In genomic region chr1:201501812-201502510, GRCh38 we compare ENCODE assay signal across 10 cellular contexts. TPM values are rescaled to one million over a fixed set of nuclear protein-coding genes. Genes with fewer than 3 reads are reported as not detected.
DNase-seq lines count a peak whose midpoint lies in the region; ATAC-seq, FAIRE-seq and TF ChIP-seq lines count a peak whose summit lies in the region.
"Had no signal": no experiment of that assay in that cellular context is flagged by ENCODE, and none has a peak within 500 bp of the region (broad histone marks: within the 10 kb centered on the region; RNA-seq: fewer than 3 reads in every experiment).

No MANE protein-coding gene starts in this region.

- H3K4ac ChIP-seq in H1 (replicated peaks; ENCODE audit: insufficient read length, low read depth, low read length) = no peak overlapping the region

- no peak overlapping the region for H3K9ac ChIP-seq in H1 (replicated peaks in 1 of 4; ENCODE audit: extremely low read depth in 1 of 4, low read depth in 3 of 4, low read length in 3 of 4)

- H3K79me2 ChIP-seq in H1 (ENCODE audit: control insufficient read depth in 1 of 2, insufficient read depth in 2 of 2, low read length in 2 of 2) = no peaks in the 10 kb centered on the region

- TF ChIP-seq CTCF in H1 (IDR thresholded peaks at IDR 0.05; ENCODE audit: control extremely low read depth in 1 of 3, insufficient read depth in 1 of 3, low read depth in 1 of 3, low read length in 3 of 3) (no peak), progenitor cell of endocrine pancreas (IDR thresholded peaks at IDR 0.05; ENCODE audit: unreplicated experiment) (no peak)

- H3K23ac ChIP-seq in H1 (ENCODE audit: insufficient read length) = no peak overlapping the region

- H3K9me3 ChIP-seq in H1 (ENCODE audit: insufficient read depth in 2 of 2, low read depth in 1 of 2, low read length in 1 of 2) = no peaks in the 10 kb centered on the region

- H3K27ac Mint-ChIP-seq in progenitor cell of endocrine pancreas = peak overlapping the region; percentile 99

- H4K20me1 ChIP-seq in H1 (replicated peaks in 1 of 2; ENCODE audit: control insufficient read depth in 1 of 2, insufficient read depth in 2 of 2, low read length in 2 of 2) = no peaks in the 10 kb centered on the region

- no peaks in the 10 kb centered on the region for H3K27me3 Mint-ChIP-seq in progenitor cell of endocrine pancreas

- no peak overlapping the region for H2AFZ ChIP-seq in H1 (ENCODE audit: low read length)

- no peaks in the 10 kb centered on the region for H3K79me1 ChIP-seq in H1 (ENCODE audit: low read depth, low read length)

- H2BK5ac ChIP-seq in H1 (ENCODE audit: low read depth, low read length) = peak overlapping the region; percentile 38; the same call in 1 of the 2 replicates

- TF ChIP-seq POLR2A in H1 (IDR thresholded peaks at IDR 0.05; ENCODE audit: control extremely low read depth in 1 of 2, low read depth in 2 of 2, low read length in 2 of 2) = no peak

- H3K4me3 ChIP-seq in H1 (ENCODE audit: extremely low read depth in 1 of 4, insufficient read depth in 2 of 4, low read depth in 3 of 4, low read length in 4 of 4) = no peak overlapping the region

- ATAC-seq in HG03025 (IDR thresholded peaks at IDR 0.05; ENCODE audit: low FRiP score, unreplicated experiment) = no peak

- H3K56ac ChIP-seq in H1 (replicated peaks; ENCODE audit: insufficient read length, low read depth, low read length) = no peak overlapping the region

- no peak overlapping the region for H4K5ac ChIP-seq in H1 (ENCODE audit: insufficient read length, low read depth, low read length)

- TF ChIP-seq EP300 in H1 (IDR thresholded peaks at IDR 0.05; ENCODE audit: borderline replicate concordance in 1 of 2, low read depth in 2 of 2, low read length in 2 of 2) = no peak

- 82% methylated on average over 10 of the region's 10 CpGs; no CpG with 5 or more reads in 1 of the 2 experiments for whole genome bisulfite sequencing in H1 (ENCODE audit: extremely low coverage in 1 of 2, insufficient coverage in 1 of 2, insufficient read length in 1 of 2, insufficient replicate concordance in 2 of 2, low coverage in 1 of 2, low lambda C conversion rate in 2 of 2, missing lambda C conversion rate in 1 of 2), 2 experiments

- H2BK120ac ChIP-seq in H1 (replicated peaks; ENCODE audit: low read depth, low read length) = no peak overlapping the region

- POLR2A ChIA-PET in H1 (lab: Charles Lee; ENCODE audit: partially characterized antibody) = interaction anchor here (0.7 to 6.9 kb wide), 6 partner anchors 11 to 106 kb away, joined by 3 to 52 read pairs (median 8); no protein-coding TSS in a partner anchor

- no peaks in the 10 kb centered on the region for H3K9me3 Mint-ChIP-seq in progenitor cell of endocrine pancreas (ENCODE audit: low read depth)

- 0 out of 2 replicates have a peak overlapping the region, but pooled peaks have one; percentile 57 for H2BK20ac ChIP-seq in H1 (ENCODE audit: low read length)

- H3K4me1 Mint-ChIP-seq in progenitor cell of endocrine pancreas (ENCODE audit: low read depth) = peaks cover 58% of the 10 kb centered on the region

- H3K23me2 ChIP-seq in H1 (ENCODE audit: low read depth, low read length) = peaks cover 3% of the 10 kb centered on the region

- CTCF ChIA-PET in H1 (lab: Charles Lee; ENCODE audit: partially characterized antibody) = interaction anchor here (0.7 to 27.5 kb wide), 11 partner anchors 17 to 311 kb away, joined by 3 to 929 read pairs (median 4); partner anchors contain the start of gene NAV1

- no peak for FAIRE-seq in H1 (lab: Jason Lieb, UNC)

- H3K4me1 ChIP-seq in H1 (replicated peaks in 1 of 4; ENCODE audit: control insufficient read depth in 3 of 4, insufficient read depth in 4 of 4, low read length in 3 of 4) = peaks cover 13 to 34% (median 25%) of the 10 kb centered on the region in 4 experiments

- peak overlapping the region; percentile 14 for H3K4me3 Mint-ChIP-seq in progenitor cell of endocrine pancreas (ENCODE audit: low read depth)

- no peak overlapping the region for H3K27ac ChIP-seq in H1 (ENCODE audit: low read depth, low read length)

- H4K8ac ChIP-seq in H1 (ENCODE audit: extremely low read depth, insufficient read depth, low read length) = no peak overlapping the region

- no peaks in the 10 kb centered on the region for H3K36me3 Mint-ChIP-seq in progenitor cell of endocrine pancreas (ENCODE audit: insufficient read depth)

- peak; percentile 75 for DNase-seq in COR-L47 (lab: John Stamatoyannopoulos, UW)
- peak; percentile 73 for DNase-seq in NCI-H2107 treated with DMSO at 0.1 percent for 48 hours (lab: John Stamatoyannopoulos, UW; ENCODE audit: unreplicated experiment)
- no peak for DNase-seq in H1 (ENCODE audit: low read depth in 1 of 2, low spot score in 2 of 2)
- DNase-seq in progenitor cell of endocrine pancreas (ENCODE audit: low spot score, unreplicated experiment) = no peak
- DNase-seq in pons (ENCODE audit: low spot score) = no peak
- DNase-seq in G401 (ENCODE audit: low spot score) = no peak
- no peak for DNase-seq in H4 (ENCODE audit: low spot score)
- DNase-seq: glutamatergic neuron, posterior cingulate gyrus had no signal

- H3K18ac ChIP-seq in H1 (ENCODE audit: extremely low read depth, low read length) = peak overlapping the region; percentile 52; the same call in 1 of the 2 replicates

- no peak overlapping the region for H3K4me2 ChIP-seq in H1 (ENCODE audit: insufficient read depth in 1 of 2, low read depth in 2 of 2, low read length in 2 of 2)

- no peak overlapping the region; the same call in 1 of the 2 replicates for H2BK15ac ChIP-seq in H1 (ENCODE audit: low read length)

- H3K14ac ChIP-seq in H1 (ENCODE audit: insufficient read length) = no peak overlapping the region

- H4K91ac ChIP-seq in H1 (replicated peaks; ENCODE audit: insufficient read length, low read length) = no peak overlapping the region

- peak overlapping the region; percentile 75; the same call in 1 of the 2 replicates for H2AK5ac ChIP-seq in H1 (ENCODE audit: low read depth, low read length)

- in situ Hi-C loops in G401 (cut with HindIII; ENCODE audit: low sequenced_read_pairs) = no loop called here

- peak overlapping the region; percentile 97 for H2BK12ac ChIP-seq in H1 (ENCODE audit: low read depth, low read length)

- no peaks in the 10 kb centered on the region for H3K36me3 ChIP-seq in H1 (ENCODE audit: control insufficient read depth in 2 of 4, insufficient read depth in 4 of 4, low read length in 3 of 4)

- TF ChIP-seq RAD21 in H1 (IDR thresholded peaks at IDR 0.05 in 1 of 2, conservative IDR thresholded peaks at IDR 0.05 in 1 of 2; ENCODE audit: low read depth in 2 of 2, low read length in 2 of 2) = no peak

- H3K27me3 ChIP-seq in H1 (replicated peaks in 1 of 4; ENCODE audit: control insufficient read depth in 3 of 4, extremely low read depth in 1 of 4, insufficient read depth in 3 of 4, low read length in 3 of 4) = peaks cover 2 to 14% (median 9%) of the 10 kb centered on the region in 4 experiments

TF ChIP-seq in H1, 55 proteins besides CTCF, POLR2A, EP300 and RAD21:
- TF ChIP-seq TEAD4 (IDR thresholded peaks at IDR 0.05; ENCODE audit: low read depth, low read length) = no peak
- TF ChIP-seq TAF1 (IDR thresholded peaks at IDR 0.05; ENCODE audit: low read depth, low read length) = no peak

RNA-seq across cellular contexts. Expression of gene CSRP1, which starts 5.0 kb away (rescaled TPM):
- 22.3 and 24.1 TPM in 2 replicates for total RNA-seq in H1 (2021; fragmentation: NEBNext Ultra II Directional; extraction: Animal tissue kit (Norgen Biotek cat#: 25700))
- polyA plus RNA-seq in H1 (2011; rRNA removed) = 13.2 and 14.2 TPM in 2 replicates
- polyA plus RNA-seq in H1 (2011; cell fraction: cytosol; rRNA removed) = 13.4 TPM
- 14.7 TPM for polyA plus RNA-seq in H1 (2011; cell fraction: nucleus; rRNA removed)
- 12.4 to 15.0 TPM (median 13.8 TPM) in 4 replicates for polyA plus RNA-seq in H1 (2012, experiment 1 of 2)
- polyA plus RNA-seq in H1 (2012, experiment 2 of 2) = 20.3 TPM
- 15.9 TPM for polyA plus RNA-seq in H1 (2013, experiment 1 of 2)
- 15.4 TPM for polyA plus RNA-seq in H1 (2013, experiment 2 of 2)
- polyA minus RNA-seq in H1 (2011; rRNA and poly(A)+ RNA removed) = 10.5 and 12.6 TPM in 2 replicates
- 9.5 TPM for polyA minus RNA-seq in H1 (2011; cell fraction: cytosol; rRNA and poly(A)+ RNA removed)
- 9.3 TPM for polyA minus RNA-seq in H1 (2011; cell fraction: nucleus; rRNA and poly(A)+ RNA removed)
- total RNA-seq in progenitor cell of endocrine pancreas = 19.4 and 23.2 TPM in 2 replicates
- total RNA-seq in G401 (2014; rRNA removed; shearing (Covaris generic)) = 176 and 198 TPM in 2 replicates
- 402 and 518 TPM in 2 replicates for total RNA-seq in H4 (2014; rRNA removed; shearing (Covaris generic))

RNA-seq across cellular contexts. Expression of gene PHLDA3, which starts 33.0 kb away (rescaled TPM):
- total RNA-seq in H1 (2021; fragmentation: NEBNext Ultra II Directional; extraction: Animal tissue kit (Norgen Biotek cat#: 25700)) = 27.5 and 27.7 TPM in 2 replicates
- polyA plus RNA-seq in H1 (2011; rRNA removed) = 25.5 and 42.8 TPM in 2 replicates
- 54.2 TPM for polyA plus RNA-seq in H1 (2011; cell fraction: cytosol; rRNA removed)
- polyA plus RNA-seq in H1 (2011; cell fraction: nucleus; rRNA removed) = 49.9 TPM
- 20.2 to 38.8 TPM (median 34.1 TPM) in 4 replicates for polyA plus RNA-seq in H1 (2012, experiment 1 of 2)
- polyA plus RNA-seq in H1 (2012, experiment 2 of 2) = 27.9 TPM
- 10.0 TPM for polyA plus RNA-seq in H1 (2013, experiment 1 of 2)
- polyA plus RNA-seq in H1 (2013, experiment 2 of 2) = 11.0 TPM
- 10.2 and 11.8 TPM in 2 replicates for polyA minus RNA-seq in H1 (2011; rRNA and poly(A)+ RNA removed)
- 26.1 TPM for polyA minus RNA-seq in H1 (2011; cell fraction: cytosol; rRNA and poly(A)+ RNA removed)
- 40.8 TPM for polyA minus RNA-seq in H1 (2011; cell fraction: nucleus; rRNA and poly(A)+ RNA removed)
- 21.2 and 31.3 TPM in 2 replicates for total RNA-seq in progenitor cell of endocrine pancreas
- 400 and 462 TPM in 2 replicates for total RNA-seq in G401 (2014; rRNA removed; shearing (Covaris generic))
- total RNA-seq in H4 (2014; rRNA removed; shearing (Covaris generic)) = 16.6 and 24.1 TPM in 2 replicates

RNA-seq across cellular contexts. Expression of gene NAV1, which starts 37.0 kb away (rescaled TPM):
- total RNA-seq in H1 (2021; fragmentation: NEBNext Ultra II Directional; extraction: Animal tissue kit (Norgen Biotek cat#: 25700)) = 42.7 and 43.6 TPM in 2 replicates
- polyA plus RNA-seq in H1 (2011; rRNA removed) = 9.9 and 12.2 TPM in 2 replicates
- polyA plus RNA-seq in H1 (2011; cell fraction: cytosol; rRNA removed) = 6.1 TPM
- 21.8 TPM for polyA plus RNA-seq in H1 (2011; cell fraction: nucleus; rRNA removed)
- polyA plus RNA-seq in H1 (2012, experiment 1 of 2) = 18.4 to 24.2 TPM (median 23.3 TPM) in 4 replicates
- 6.4 TPM for polyA plus RNA-seq in H1 (2012, experiment 2 of 2)
- 16.4 TPM for polyA plus RNA-seq in H1 (2013, experiment 1 of 2)
- polyA plus RNA-seq in H1 (2013, experiment 2 of 2) = 14.6 TPM
- polyA minus RNA-seq in H1 (2011; rRNA and poly(A)+ RNA removed) = 23.8 and 26.1 TPM in 2 replicates
- 24.7 TPM for polyA minus RNA-seq in H1 (2011; cell fraction: cytosol; rRNA and poly(A)+ RNA removed)
- 27.6 TPM for polyA minus RNA-seq in H1 (2011; cell fraction: nucleus; rRNA and poly(A)+ RNA removed)
- 53.4 and 55.2 TPM in 2 replicates for total RNA-seq in progenitor cell of endocrine pancreas
- 14.4 and 20.0 TPM in 2 replicates for total RNA-seq in G401 (2014; rRNA removed; shearing (Covaris generic))
- total RNA-seq in H4 (2014; rRNA removed; shearing (Covaris generic)) = 13.1 and 16.1 TPM in 2 replicates

Comparison
In these comparisons a context has a peak if more than half of its experiments do, and no peak if none do; other contexts are left out.
1. DNase-seq: peak in COR-L47 (single experiment) and NCI-H2107 treated with DMSO at 0.1 percent for 48 hours (single experiment); none in H1 (0 of 2), progenitor cell of endocrine pancreas (single experiment), pons (single experiment), G401 (single experiment) and H4 (single experiment).
2. RNA of gene PHLDA3, which starts 33.0 kb away (total RNA-seq): 400 to 462 TPM in G401; 27.5 to 27.7 TPM in H1, 21.2 to 31.3 TPM in progenitor cell of endocrine pancreas and 16.6 to 24.1 TPM in H4; every median in the first group is over 10 times any median in the second.